In genomic region chr9:134707731-134708671, GRCh38 we compare ENCODE assay signal across 15 cellular contexts.
A peak's percentile ranks its signal among the peaks of the same experiment; 100 is the strongest.
DNase-seq lines count a peak whose midpoint lies in the region; ATAC-seq and TF ChIP-seq lines count a peak whose summit lies in the region.
"Had no signal": no experiment of that assay in that cellular context is flagged by ENCODE, and none has a peak within 500 bp of the region (broad histone marks: within the 10 kb centered on the region; RNA-seq: fewer than 3 reads in every experiment).

No MANE protein-coding gene starts in this region.

- no peak overlapping the region for H3K9ac ChIP-seq in endodermal cell (ENCODE audit: extremely low read depth, low read length, poor library complexity, severe bottlenecking)

- H3K27ac ChIP-seq in endodermal cell (ENCODE audit: low read depth, low read length): peak overlapping the region; percentile 49
- H3K27ac ChIP-seq: 22Rv1 had no signal

- no peak overlapping the region for H3K4me3 ChIP-seq in endodermal cell (ENCODE audit: low read length)
- H3K4me3 ChIP-seq: body of pancreas, HAP-1 had no signal

- no peaks in the 10 kb centered on the region for H3K4me1 ChIP-seq in endodermal cell (ENCODE audit: control insufficient read depth, insufficient read depth, low read length)
- H3K4me1 ChIP-seq: body of pancreas, HAP-1 had no signal

- H3K9me3 Mint-ChIP-seq in endodermal cell (no peaks in the 10 kb centered on the region), nephron (no peaks in the 10 kb centered on the region), type B pancreatic cell (no peaks in the 10 kb centered on the region)

- DNase-seq in NCI-H1092 treated with DMSO at 0.1 percent for 48 hours (lab: John Stamatoyannopoulos, UW) (peak; percentile 54), NCI-H1092 (lab: John Stamatoyannopoulos, UW) (no peak), endodermal cell (no peak), type B pancreatic cell (ENCODE audit: extremely low spot score, unreplicated experiment) (no peak), DMS 273 treated with DMSO at 0.1 percent for 48 hours (lab: John Stamatoyannopoulos, UW) (no peak), left lobe of liver (ENCODE audit: low spot score) (no peak)
- no peak for DNase-seq in stimulated activated naive CD4-positive, alpha-beta T cell (lab: John Stamatoyannopoulos, UW)
- DNase-seq: activated CD4-positive, alpha-beta T cell treated with anti-CD3 and anti-CD28 coated beads, Interleukin-2, amount 10 ng/mL, durations not matched to agents 24 days and 14 days; activated effector memory CD4-positive, alpha-beta T cell treated with Interleukin-2 at 50 U/mL for 16 hours; GDM1; hippocampal formation had no signal

- 93 to 95% methylated on average over 23 to 32 of the region's 32 CpGs for WGBS in endodermal cell (ENCODE audit: insufficient coverage in 1 of 2, insufficient read length in 1 of 2), 2 experiments

- no peak for TF ChIP-seq CTCF in endodermal cell (conservative IDR thresholded peaks at IDR 0.05)
- TF ChIP-seq CTCF in nephron (IDR thresholded peaks at IDR 0.05; ENCODE audit: unreplicated experiment in 3 of 3): no peak
- no peak for TF ChIP-seq CTCF in type B pancreatic cell (conservative IDR thresholded peaks at IDR 0.05)

- no peak overlapping the region for H3K4me3 Mint-ChIP-seq in endodermal cell
- no peak overlapping the region for H3K4me3 Mint-ChIP-seq in nephron
- H3K4me3 Mint-ChIP-seq in type B pancreatic cell: no peak overlapping the region
- H3K4me3 Mint-ChIP-seq: activated CD4-positive, alpha-beta T cell treated with anti-CD3 and anti-CD28 coated beads, Interleukin-2, amount 10 ng/mL, durations not matched to agents 24 days and 14 days had no signal

- peaks cover 23% of the 10 kb centered on the region for H3K36me3 Mint-ChIP-seq in endodermal cell (ENCODE audit: low read depth)
- peaks cover 4% of the 10 kb centered on the region for H3K36me3 Mint-ChIP-seq in nephron (ENCODE audit: low read depth)
- peaks cover under 1% of the 10 kb centered on the region for H3K36me3 Mint-ChIP-seq in type B pancreatic cell

- no peak overlapping the region for H3K27ac Mint-ChIP-seq in endodermal cell
- H3K27ac Mint-ChIP-seq in nephron: peak overlapping the region; percentile 95 to 98 (median 97)
- peak overlapping the region; percentile 53 for H3K27ac Mint-ChIP-seq in type B pancreatic cell
- H3K27ac Mint-ChIP-seq: activated CD4-positive, alpha-beta T cell treated with anti-CD3 and anti-CD28 coated beads, Interleukin-2, amount 10 ng/mL, durations not matched to agents 24 days and 14 days had no signal

- no peaks in the 10 kb centered on the region for H3K36me3 ChIP-seq in endodermal cell (ENCODE audit: control insufficient read depth, insufficient read depth, low read length)
- H3K36me3 ChIP-seq: HAP-1 had no signal

- H3K27me3 ChIP-seq in endodermal cell (ENCODE audit: control insufficient read depth, insufficient read depth, low read length, poor library complexity, severe bottlenecking): no peaks in the 10 kb centered on the region
- H3K27me3 ChIP-seq: body of pancreas had no signal

- no peak for ATAC-seq in left lobe of liver

- H3K9me3 ChIP-seq in endodermal cell (ENCODE audit: control insufficient read depth, low read length): no peaks in the 10 kb centered on the region
- H3K9me3 ChIP-seq: body of pancreas, HAP-1 had no signal

- no peaks in the 10 kb centered on the region for H3K4me1 Mint-ChIP-seq in endodermal cell
- H3K4me1 Mint-ChIP-seq in nephron: peaks cover 37% of the 10 kb centered on the region
- H3K4me1 Mint-ChIP-seq in type B pancreatic cell (ENCODE audit: unreplicated experiment): peaks cover 24% of the 10 kb centered on the region
- H3K4me1 Mint-ChIP-seq: activated CD4-positive, alpha-beta T cell treated with anti-CD3 and anti-CD28 coated beads, Interleukin-2, amount 10 ng/mL, durations not matched to agents 24 days and 14 days had no signal

- H3K27me3 Mint-ChIP-seq in endodermal cell (ENCODE audit: insufficient read depth) (no peaks in the 10 kb centered on the region), nephron (ENCODE audit: low read depth) (no peaks in the 10 kb centered on the region), type B pancreatic cell (no peaks in the 10 kb centered on the region)
- H3K27me3 Mint-ChIP-seq: activated CD4-positive, alpha-beta T cell treated with anti-CD3 and anti-CD28 coated beads, Interleukin-2, amount 10 ng/mL, durations not matched to agents 24 days and 14 days had no signal
